Comparison of ENCODE assay signal across 1 cellular context in the genomic region with DNA sequence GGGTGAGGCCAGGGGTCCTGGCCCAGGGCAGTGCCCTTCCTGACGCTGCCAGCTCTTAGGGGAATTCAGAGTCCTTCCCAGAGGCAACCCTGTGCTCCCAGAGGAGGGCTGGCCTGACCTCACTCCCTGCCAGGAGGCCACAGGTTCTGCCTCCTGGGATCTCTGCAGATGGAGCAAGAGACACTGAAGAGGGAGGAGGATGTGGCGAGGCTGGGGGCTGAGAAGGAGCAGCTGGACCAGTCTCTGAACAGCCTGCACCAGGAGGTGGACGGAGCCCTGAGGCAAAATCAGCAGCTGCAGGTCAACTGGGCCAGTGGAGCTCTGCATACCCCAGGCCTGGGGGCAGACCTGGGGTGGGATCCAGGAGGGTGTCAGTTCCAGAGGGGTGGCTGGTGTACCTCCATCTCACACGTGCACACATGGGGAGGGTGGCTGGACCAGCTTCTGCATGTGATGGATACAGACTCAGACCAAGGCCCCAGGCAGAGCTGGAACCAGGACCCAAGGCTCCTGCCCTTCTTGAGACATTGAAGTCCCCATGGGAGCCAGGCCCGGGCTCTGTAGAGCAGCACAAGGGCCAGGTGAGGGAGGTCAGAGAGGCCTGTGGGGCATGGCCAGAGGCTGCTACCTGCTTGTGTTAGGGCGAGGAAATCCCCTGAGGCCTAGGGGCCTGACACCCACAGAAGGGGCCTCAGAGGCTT.
TF ChIP-seq lines count a peak whose summit lies in the region.

No MANE protein-coding gene starts in this region.

TF ChIP-seq in IMR-90, 13 proteins besides CTCF, POLR2A, EP300 and RAD21:
- TF ChIP-seq CHD1 (IDR thresholded peaks at IDR 0.05; ENCODE audit: low read depth, low read length), result no peak
- no peak for TF ChIP-seq CEBPB (IDR thresholded peaks at IDR 0.05; ENCODE audit: low read depth, low read length)
- TF ChIP-seq NFE2L2 (IDR thresholded peaks at IDR 0.05; ENCODE audit: low read depth, low read length), result no peak
- TF ChIP-seq, protein P1, sequence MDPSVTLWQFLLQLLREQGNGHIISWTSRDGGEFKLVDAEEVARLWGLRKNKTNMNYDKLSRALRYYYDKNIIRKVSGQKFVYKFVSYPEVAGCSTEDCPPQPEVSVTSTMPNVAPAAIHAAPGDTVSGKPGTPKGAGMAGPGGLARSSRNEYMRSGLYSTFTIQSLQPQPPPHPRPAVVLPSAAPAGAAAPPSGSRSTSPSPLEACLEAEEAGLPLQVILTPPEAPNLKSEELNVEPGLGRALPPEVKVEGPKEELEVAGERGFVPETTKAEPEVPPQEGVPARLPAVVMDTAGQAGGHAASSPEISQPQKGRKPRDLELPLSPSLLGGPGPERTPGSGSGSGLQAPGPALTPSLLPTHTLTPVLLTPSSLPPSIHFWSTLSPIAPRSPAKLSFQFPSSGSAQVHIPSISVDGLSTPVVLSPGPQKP (IDR thresholded peaks at IDR 0.05; ENCODE audit: borderline replicate concordance, low read depth, low read length), result no peak
- TF ChIP-seq RFX5 (IDR thresholded peaks at IDR 0.05; ENCODE audit: low read depth, low read length), result no peak
- no peak for TF ChIP-seq MXI1 (IDR thresholded peaks at IDR 0.05; ENCODE audit: borderline replicate concordance, low read depth, low read length)
- no peak for TF ChIP-seq FOS (IDR thresholded peaks at IDR 0.05; ENCODE audit: low read depth, low read length)
- TF ChIP-seq USF2 (IDR thresholded peaks at IDR 0.05; ENCODE audit: low read depth, low read length), result no peak
- no peak for TF ChIP-seq MAZ (IDR thresholded peaks at IDR 0.05; ENCODE audit: borderline replicate concordance, low read depth, low read length)
- TF ChIP-seq MAFK (IDR thresholded peaks at IDR 0.05; ENCODE audit: low read depth, low read length), result no peak
- no peak for TF ChIP-seq SMC3 (IDR thresholded peaks at IDR 0.05; ENCODE audit: low read depth, low read length)
- TF ChIP-seq BHLHE40 (IDR thresholded peaks at IDR 0.05; ENCODE audit: low read depth, low read length), result no peak
- TF ChIP-seq RCOR1 (IDR thresholded peaks at IDR 0.05; ENCODE audit: insufficient replicate concordance, low read length), result no peak
